In the genomic region with DNA sequence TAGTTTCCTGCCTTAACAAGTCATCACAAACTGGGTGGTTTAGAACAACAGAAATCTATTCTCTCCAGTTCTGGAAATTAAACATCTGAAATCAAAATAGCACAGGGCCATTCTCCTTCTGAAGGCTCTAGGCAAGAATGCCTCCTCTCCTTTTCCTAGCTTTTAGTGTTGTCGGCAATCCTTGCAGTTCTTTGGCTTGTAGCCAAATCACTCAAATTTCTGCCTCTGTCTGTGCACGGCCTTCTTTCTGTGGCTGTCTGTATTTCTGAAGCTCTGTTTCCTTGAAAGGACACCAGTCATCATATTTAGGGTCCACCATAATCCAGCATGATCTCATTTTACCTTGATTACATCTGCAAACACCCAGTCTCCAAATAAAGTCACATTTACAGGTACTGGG, we compare ENCODE assay signal across 1 cellular context.
TF ChIP-seq lines count a peak whose summit lies in the region.

No MANE protein-coding gene starts in this region.

TF ChIP-seq in GM23338, 12 proteins besides CTCF, POLR2A, EP300 and RAD21 (continued from another document):
- TF ChIP-seq ETS1 (IDR thresholded peaks at IDR 0.05) (no peak), STAT1 (IDR thresholded peaks at IDR 0.05; ENCODE audit: unreplicated experiment) (no peak), NANOG (IDR thresholded peaks at IDR 0.05; ENCODE audit: borderline replicate concordance) (no peak), ZNF114 (CRISPR knock-in tag; IDR thresholded peaks at IDR 0.05) (no peak), JUNB (IDR thresholded peaks at IDR 0.05; ENCODE audit: unreplicated experiment) (no peak), ZNF462 (CRISPR knock-in tag; IDR thresholded peaks at IDR 0.05) (no peak), POLR2AphosphoS5 (IDR thresholded peaks at IDR 0.05; ENCODE audit: low read depth) (no peak), EZH2phosphoT487 (IDR thresholded peaks at IDR 0.05; ENCODE audit: unreplicated experiment) (no peak)
- TF ChIP-seq, protein P1, sequence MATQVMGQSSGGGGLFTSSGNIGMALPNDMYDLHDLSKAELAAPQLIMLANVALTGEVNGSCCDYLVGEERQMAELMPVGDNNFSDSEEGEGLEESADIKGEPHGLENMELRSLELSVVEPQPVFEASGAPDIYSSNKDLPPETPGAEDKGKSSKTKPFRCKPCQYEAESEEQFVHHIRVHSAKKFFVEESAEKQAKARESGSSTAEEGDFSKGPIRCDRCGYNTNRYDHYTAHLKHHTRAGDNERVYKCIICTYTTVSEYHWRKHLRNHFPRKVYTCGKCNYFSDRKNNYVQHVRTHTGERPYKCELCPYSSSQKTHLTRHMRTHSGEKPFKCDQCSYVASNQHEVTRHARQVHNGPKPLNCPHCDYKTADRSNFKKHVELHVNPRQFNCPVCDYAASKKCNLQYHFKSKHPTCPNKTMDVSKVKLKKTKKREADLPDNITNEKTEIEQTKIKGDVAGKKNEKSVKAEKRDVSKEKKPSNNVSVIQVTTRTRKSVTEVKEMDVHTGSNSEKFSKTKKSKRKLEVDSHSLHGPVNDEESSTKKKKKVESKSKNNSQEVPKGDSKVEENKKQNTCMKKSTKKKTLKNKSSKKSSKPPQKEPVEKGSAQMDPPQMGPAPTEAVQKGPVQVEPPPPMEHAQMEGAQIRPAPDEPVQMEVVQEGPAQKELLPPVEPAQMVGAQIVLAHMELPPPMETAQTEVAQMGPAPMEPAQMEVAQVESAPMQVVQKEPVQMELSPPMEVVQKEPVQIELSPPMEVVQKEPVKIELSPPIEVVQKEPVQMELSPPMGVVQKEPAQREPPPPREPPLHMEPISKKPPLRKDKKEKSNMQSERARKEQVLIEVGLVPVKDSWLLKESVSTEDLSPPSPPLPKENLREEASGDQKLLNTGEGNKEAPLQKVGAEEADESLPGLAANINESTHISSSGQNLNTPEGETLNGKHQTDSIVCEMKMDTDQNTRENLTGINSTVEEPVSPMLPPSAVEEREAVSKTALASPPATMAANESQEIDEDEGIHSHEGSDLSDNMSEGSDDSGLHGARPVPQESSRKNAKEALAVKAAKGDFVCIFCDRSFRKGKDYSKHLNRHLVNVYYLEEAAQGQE (IDR thresholded peaks at IDR 0.05; ENCODE audit: unreplicated experiment): no peak
